Comparison of ENCODE assay signal across 1 cellular context in the genomic region with DNA sequence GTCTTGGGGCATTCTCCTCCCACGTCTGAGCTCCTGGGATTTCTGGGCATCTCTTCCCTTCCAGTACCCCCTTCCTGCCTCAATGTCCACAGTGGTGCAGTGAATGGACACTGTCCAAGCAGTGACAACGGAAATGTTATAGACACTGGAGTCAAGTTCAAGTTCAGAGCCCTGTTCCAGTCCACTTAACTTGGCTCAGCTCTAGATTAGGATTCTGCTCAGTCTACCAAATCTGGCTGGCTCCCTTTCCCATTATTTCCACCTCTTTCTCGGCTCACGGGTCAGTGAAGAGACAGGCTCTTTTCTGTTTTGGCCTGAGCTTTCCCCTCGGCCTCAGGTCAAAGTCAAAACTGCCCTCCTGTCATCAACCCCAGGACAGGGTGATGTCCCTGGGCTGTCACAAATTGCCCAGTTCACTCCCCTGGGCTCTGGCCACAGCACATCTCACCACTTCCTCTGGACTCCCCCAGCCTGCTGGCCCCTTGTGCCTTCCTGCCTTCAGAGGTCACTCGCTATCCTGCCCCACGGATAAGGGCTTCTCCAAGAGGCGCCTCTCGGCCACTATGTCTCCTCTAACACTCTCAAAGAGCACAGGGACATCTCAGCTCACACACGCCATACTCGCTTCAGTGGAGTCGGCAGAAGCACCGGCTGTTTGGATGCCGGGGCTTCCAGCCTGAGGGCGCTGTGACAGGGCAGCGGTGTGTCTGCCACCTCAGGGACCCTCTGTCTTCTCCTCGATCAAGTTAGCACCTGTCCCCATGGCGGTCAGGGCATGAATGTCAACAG.
TF ChIP-seq lines count a peak whose summit lies in the region.

No MANE protein-coding gene starts in this region.

TF ChIP-seq in HepG2, 621 proteins besides CTCF, POLR2A, EP300 and RAD21:
- TF ChIP-seq MYC (CRISPR knock-in tag; IDR thresholded peaks at IDR 0.05; ENCODE audit: borderline replicate concordance) (0 out of 2 replicates have a peak, but pooled peaks have one; percentile 7), ZFY (CRISPR knock-in tag; IDR thresholded peaks at IDR 0.05) (no peak), GATA4 (IDR thresholded peaks at IDR 0.05; ENCODE audit: borderline replicate concordance, low read depth) (no peak), SOX6 (IDR thresholded peaks at IDR 0.05) (no peak), SOX6 (CRISPR knock-in tag; IDR thresholded peaks at IDR 0.05) (no peak), SCMH1 (CRISPR knock-in tag; IDR thresholded peaks at IDR 0.05; ENCODE audit: borderline replicate concordance) (no peak), RARA (CRISPR knock-in tag; IDR thresholded peaks at IDR 0.05) (0 out of 2 replicates have a peak, but pooled peaks have one; percentile 9), LCORL (IDR thresholded peaks at IDR 0.05) (no peak), LCORL (CRISPR knock-in tag; IDR thresholded peaks at IDR 0.05) (peak; percentile 3; the same call in 1 of the 2 replicates), SKI (IDR thresholded peaks at IDR 0.05; ENCODE audit: partially characterized antibody) (peak; percentile 64), MIXL1 (CRISPR knock-in tag; IDR thresholded peaks at IDR 0.05) (no peak), ZBTB38 (CRISPR knock-in tag; IDR thresholded peaks at IDR 0.05) (peak; percentile 57; the same call in 1 of the 2 replicates), MAFK (conservative IDR thresholded peaks at IDR 0.05 in 1 of 2, IDR thresholded peaks at IDR 0.05 in 1 of 2; ENCODE audit: low read length in 2 of 2) (no peak), STAT5B (CRISPR knock-in tag; IDR thresholded peaks at IDR 0.05) (no peak), DPF2 (CRISPR knock-in tag; IDR thresholded peaks at IDR 0.05; ENCODE audit: borderline replicate concordance, low read depth) (no peak), NCOR1 (IDR thresholded peaks at IDR 0.05; ENCODE audit: borderline replicate concordance, low read length) (peak; percentile 55; the same call in 1 of the 2 replicates), THYN1 (CRISPR knock-in tag; IDR thresholded peaks at IDR 0.05; ENCODE audit: borderline replicate concordance, low read depth) (no peak), ZNF652 (CRISPR knock-in tag; IDR thresholded peaks at IDR 0.05; ENCODE audit: borderline replicate concordance, low read depth) (no peak), XRCC5 (optimal IDR thresholded peaks at IDR 0.05; ENCODE audit: low read length) (peak; percentile 6), MXD4 (CRISPR knock-in tag; IDR thresholded peaks at IDR 0.05) (no peak), JUND (CRISPR knock-in tag; IDR thresholded peaks at IDR 0.05) (no peak)
- TF ChIP-seq, protein P1, sequence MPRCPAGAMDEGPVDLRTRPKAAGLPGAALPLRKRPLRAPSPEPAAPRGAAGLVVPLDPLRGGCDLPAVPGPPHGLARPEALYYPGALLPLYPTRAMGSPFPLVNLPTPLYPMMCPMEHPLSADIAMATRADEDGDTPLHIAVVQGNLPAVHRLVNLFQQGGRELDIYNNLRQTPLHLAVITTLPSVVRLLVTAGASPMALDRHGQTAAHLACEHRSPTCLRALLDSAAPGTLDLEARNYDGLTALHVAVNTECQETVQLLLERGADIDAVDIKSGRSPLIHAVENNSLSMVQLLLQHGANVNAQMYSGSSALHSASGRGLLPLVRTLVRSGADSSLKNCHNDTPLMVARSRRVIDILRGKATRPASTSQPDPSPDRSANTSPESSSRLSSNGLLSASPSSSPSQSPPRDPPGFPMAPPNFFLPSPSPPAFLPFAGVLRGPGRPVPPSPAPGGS (CRISPR knock-in tag; IDR thresholded peaks at IDR 0.05) = 0 out of 2 replicates have a peak, but pooled peaks have one; percentile 5
- TF ChIP-seq, protein P2, sequence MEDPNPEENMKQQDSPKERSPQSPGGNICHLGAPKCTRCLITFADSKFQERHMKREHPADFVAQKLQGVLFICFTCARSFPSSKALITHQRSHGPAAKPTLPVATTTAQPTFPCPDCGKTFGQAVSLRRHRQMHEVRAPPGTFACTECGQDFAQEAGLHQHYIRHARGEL (CRISPR knock-in tag; IDR thresholded peaks at IDR 0.05) = no peak
- TF ChIP-seq, protein P3, sequence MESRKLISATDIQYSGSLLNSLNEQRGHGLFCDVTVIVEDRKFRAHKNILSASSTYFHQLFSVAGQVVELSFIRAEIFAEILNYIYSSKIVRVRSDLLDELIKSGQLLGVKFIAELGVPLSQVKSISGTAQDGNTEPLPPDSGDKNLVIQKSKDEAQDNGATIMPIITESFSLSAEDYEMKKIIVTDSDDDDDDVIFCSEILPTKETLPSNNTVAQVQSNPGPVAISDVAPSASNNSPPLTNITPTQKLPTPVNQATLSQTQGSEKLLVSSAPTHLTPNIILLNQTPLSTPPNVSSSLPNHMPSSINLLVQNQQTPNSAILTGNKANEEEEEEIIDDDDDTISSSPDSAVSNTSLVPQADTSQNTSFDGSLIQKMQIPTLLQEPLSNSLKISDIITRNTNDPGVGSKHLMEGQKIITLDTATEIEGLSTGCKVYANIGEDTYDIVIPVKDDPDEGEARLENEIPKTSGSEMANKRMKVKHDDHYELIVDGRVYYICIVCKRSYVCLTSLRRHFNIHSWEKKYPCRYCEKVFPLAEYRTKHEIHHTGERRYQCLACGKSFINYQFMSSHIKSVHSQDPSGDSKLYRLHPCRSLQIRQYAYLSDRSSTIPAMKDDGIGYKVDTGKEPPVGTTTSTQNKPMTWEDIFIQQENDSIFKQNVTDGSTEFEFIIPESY (CRISPR knock-in tag; IDR thresholded peaks at IDR 0.05) = peak; percentile 40; the same call in 1 of the 2 replicates
- TF ChIP-seq, protein P4, sequence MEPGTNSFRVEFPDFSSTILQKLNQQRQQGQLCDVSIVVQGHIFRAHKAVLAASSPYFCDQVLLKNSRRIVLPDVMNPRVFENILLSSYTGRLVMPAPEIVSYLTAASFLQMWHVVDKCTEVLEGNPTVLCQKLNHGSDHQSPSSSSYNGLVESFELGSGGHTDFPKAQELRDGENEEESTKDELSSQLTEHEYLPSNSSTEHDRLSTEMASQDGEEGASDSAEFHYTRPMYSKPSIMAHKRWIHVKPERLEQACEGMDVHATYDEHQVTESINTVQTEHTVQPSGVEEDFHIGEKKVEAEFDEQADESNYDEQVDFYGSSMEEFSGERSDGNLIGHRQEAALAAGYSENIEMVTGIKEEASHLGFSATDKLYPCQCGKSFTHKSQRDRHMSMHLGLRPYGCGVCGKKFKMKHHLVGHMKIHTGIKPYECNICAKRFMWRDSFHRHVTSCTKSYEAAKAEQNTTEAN (CRISPR knock-in tag; conservative IDR thresholded peaks at IDR 0.05) = no peak
- TF ChIP-seq, protein P5, sequence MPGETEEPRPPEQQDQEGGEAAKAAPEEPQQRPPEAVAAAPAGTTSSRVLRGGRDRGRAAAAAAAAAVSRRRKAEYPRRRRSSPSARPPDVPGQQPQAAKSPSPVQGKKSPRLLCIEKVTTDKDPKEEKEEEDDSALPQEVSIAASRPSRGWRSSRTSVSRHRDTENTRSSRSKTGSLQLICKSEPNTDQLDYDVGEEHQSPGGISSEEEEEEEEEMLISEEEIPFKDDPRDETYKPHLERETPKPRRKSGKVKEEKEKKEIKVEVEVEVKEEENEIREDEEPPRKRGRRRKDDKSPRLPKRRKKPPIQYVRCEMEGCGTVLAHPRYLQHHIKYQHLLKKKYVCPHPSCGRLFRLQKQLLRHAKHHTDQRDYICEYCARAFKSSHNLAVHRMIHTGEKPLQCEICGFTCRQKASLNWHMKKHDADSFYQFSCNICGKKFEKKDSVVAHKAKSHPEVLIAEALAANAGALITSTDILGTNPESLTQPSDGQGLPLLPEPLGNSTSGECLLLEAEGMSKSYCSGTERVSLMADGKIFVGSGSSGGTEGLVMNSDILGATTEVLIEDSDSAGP (CRISPR knock-in tag; IDR thresholded peaks at IDR 0.05; ENCODE audit: borderline replicate concordance) = 0 out of 2 replicates have a peak, but pooled peaks have one; percentile 4
- TF ChIP-seq, protein P6, sequence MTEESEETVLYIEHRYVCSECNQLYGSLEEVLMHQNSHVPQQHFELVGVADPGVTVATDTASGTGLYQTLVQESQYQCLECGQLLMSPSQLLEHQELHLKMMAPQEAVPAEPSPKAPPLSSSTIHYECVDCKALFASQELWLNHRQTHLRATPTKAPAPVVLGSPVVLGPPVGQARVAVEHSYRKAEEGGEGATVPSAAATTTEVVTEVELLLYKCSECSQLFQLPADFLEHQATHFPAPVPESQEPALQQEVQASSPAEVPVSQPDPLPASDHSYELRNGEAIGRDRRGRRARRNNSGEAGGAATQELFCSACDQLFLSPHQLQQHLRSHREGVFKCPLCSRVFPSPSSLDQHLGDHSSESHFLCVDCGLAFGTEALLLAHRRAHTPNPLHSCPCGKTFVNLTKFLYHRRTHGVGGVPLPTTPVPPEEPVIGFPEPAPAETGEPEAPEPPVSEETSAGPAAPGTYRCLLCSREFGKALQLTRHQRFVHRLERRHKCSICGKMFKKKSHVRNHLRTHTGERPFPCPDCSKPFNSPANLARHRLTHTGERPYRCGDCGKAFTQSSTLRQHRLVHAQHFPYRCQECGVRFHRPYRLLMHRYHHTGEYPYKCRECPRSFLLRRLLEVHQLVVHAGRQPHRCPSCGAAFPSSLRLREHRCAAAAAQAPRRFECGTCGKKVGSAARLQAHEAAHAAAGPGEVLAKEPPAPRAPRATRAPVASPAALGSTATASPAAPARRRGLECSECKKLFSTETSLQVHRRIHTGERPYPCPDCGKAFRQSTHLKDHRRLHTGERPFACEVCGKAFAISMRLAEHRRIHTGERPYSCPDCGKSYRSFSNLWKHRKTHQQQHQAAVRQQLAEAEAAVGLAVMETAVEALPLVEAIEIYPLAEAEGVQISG (CRISPR knock-in tag; IDR thresholded peaks at IDR 0.05) = 0 out of 2 replicates have a peak, but pooled peaks have one; percentile 21
- TF ChIP-seq, protein P7, sequence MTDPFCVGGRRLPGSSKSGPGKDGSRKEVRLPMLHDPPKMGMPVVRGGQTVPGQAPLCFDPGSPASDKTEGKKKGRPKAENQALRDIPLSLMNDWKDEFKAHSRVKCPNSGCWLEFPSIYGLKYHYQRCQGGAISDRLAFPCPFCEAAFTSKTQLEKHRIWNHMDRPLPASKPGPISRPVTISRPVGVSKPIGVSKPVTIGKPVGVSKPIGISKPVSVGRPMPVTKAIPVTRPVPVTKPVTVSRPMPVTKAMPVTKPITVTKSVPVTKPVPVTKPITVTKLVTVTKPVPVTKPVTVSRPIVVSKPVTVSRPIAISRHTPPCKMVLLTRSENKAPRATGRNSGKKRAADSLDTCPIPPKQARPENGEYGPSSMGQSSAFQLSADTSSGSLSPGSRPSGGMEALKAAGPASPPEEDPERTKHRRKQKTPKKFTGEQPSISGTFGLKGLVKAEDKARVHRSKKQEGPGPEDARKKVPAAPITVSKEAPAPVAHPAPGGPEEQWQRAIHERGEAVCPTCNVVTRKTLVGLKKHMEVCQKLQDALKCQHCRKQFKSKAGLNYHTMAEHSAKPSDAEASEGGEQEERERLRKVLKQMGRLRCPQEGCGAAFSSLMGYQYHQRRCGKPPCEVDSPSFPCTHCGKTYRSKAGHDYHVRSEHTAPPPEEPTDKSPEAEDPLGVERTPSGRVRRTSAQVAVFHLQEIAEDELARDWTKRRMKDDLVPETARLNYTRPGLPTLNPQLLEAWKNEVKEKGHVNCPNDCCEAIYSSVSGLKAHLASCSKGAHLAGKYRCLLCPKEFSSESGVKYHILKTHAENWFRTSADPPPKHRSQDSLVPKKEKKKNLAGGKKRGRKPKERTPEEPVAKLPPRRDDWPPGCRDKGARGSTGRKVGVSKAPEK (CRISPR knock-in tag; IDR thresholded peaks at IDR 0.05; ENCODE audit: borderline replicate concordance) = no peak
